34 cellular contexts compared by ENCODE assay signal in genomic region chr13:19264711-19265110, GRCh38.
"Had no signal": no experiment of that assay in that cellular context is flagged by ENCODE, and none has a peak within 500 bp of the region (broad histone marks: within the 10 kb centered on the region; RNA-seq: fewer than 3 reads in every experiment).

No MANE protein-coding gene starts in this region.

- H3K36me3 ChIP-seq: MG63 had no signal

- H3K27me3 ChIP-seq: MG63 had no signal

- H3K9me3 ChIP-seq: MG63 had no signal

- H3K27ac ChIP-seq: KMS-11 had no signal

- DNase-seq: Karpas-422, Kasumi-1, MG63, MM.1S, MV-4-11, NCI-H1048, NCI-H1092, NCI-H1092 treated with DMSO at 0.1 percent for 48 hours, NCI-H1105, NCI-H1105 treated with DMSO at 0.1 percent for 48 hours, NCI-H1417, NCI-H1417 treated with DMSO at 0.1 percent for 48 hours, NCI-H1436, NCI-H1436 treated with DMSO at 0.1 percent for 48 hours, NCI-H146, NCI-H1694, NCI-H1694 treated with DMSO at 0.1 percent for 48 hours, NCI-H187, NCI-H187 treated with DMSO at 0.1 percent for 48 hours, NCI-H1930, NCI-H2029, NCI-H2029 treated with DMSO at 0.1 percent for 48 hours, NCI-H2081, NCI-H2081 treated with DMSO at 0.1 percent for 48 hours, NCI-H2107, NCI-H2171, NCI-H2171 treated with DMSO at 0.1 percent for 48 hours, NCI-H2227 treated with DMSO at 0.1 percent for 48 hours, NCI-H226, NCI-H345, NCI-H446, NCI-H446 treated with DMSO at 0.1 percent for 48 hours, NCI-H510A had no signal

- H3K4me3 ChIP-seq: MG63 had no signal

- H3K9ac ChIP-seq: KMS-11 had no signal
